1 cellular context compared by ENCODE assay signal in the genomic region with DNA sequence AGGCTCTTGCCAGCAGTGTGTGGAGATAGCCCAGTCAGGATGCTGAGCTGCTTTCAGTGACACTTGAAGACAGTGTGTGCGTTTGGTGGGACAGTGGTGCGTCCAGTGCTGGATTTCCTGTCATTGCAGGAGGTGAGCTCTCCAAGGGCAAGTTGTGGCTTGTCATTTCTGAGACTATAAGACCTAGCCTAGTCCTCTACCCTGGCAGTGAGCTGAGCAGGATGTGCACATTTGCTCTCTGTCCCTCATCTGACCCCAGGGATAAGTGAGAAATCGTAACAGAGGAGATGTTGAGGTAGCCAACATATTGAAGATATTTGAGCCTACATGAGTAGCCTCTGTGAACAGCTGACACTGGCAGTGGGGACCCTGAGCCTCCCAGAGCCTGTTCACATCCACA.
TF ChIP-seq lines count a peak whose summit lies in the region.

No MANE protein-coding gene starts in this region.

TF ChIP-seq in IMR-90, 13 proteins besides CTCF, POLR2A, EP300 and RAD21:
- TF ChIP-seq, protein P1, sequence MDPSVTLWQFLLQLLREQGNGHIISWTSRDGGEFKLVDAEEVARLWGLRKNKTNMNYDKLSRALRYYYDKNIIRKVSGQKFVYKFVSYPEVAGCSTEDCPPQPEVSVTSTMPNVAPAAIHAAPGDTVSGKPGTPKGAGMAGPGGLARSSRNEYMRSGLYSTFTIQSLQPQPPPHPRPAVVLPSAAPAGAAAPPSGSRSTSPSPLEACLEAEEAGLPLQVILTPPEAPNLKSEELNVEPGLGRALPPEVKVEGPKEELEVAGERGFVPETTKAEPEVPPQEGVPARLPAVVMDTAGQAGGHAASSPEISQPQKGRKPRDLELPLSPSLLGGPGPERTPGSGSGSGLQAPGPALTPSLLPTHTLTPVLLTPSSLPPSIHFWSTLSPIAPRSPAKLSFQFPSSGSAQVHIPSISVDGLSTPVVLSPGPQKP (IDR thresholded peaks at IDR 0.05; ENCODE audit: borderline replicate concordance, low read depth, low read length) = no peak
- TF ChIP-seq CEBPB (IDR thresholded peaks at IDR 0.05; ENCODE audit: low read depth, low read length) (no peak), RFX5 (IDR thresholded peaks at IDR 0.05; ENCODE audit: low read depth, low read length) (no peak), USF2 (IDR thresholded peaks at IDR 0.05; ENCODE audit: low read depth, low read length) (no peak), BHLHE40 (IDR thresholded peaks at IDR 0.05; ENCODE audit: low read depth, low read length) (no peak), MXI1 (IDR thresholded peaks at IDR 0.05; ENCODE audit: borderline replicate concordance, low read depth, low read length) (no peak), NFE2L2 (IDR thresholded peaks at IDR 0.05; ENCODE audit: low read depth, low read length) (no peak), CHD1 (IDR thresholded peaks at IDR 0.05; ENCODE audit: low read depth, low read length) (no peak), RCOR1 (IDR thresholded peaks at IDR 0.05; ENCODE audit: insufficient replicate concordance, low read length) (no peak), FOS (IDR thresholded peaks at IDR 0.05; ENCODE audit: low read depth, low read length) (no peak), MAZ (IDR thresholded peaks at IDR 0.05; ENCODE audit: borderline replicate concordance, low read depth, low read length) (no peak), MAFK (IDR thresholded peaks at IDR 0.05; ENCODE audit: low read depth, low read length) (no peak), SMC3 (IDR thresholded peaks at IDR 0.05; ENCODE audit: low read depth, low read length) (no peak)
